ENCODE assay signal across 22 cellular contexts in genomic region chr7:151461942-151462230, GRCh38. TPM values are rescaled to one million over a fixed set of nuclear protein-coding genes. Genes with fewer than 3 reads are reported as not detected.
A peak's percentile ranks its signal among the peaks of the same experiment; 100 is the strongest.
DNase-seq lines count a peak whose midpoint lies in the region; ATAC-seq and TF ChIP-seq lines count a peak whose summit lies in the region.
"Had no signal": no experiment of that assay in that cellular context is flagged by ENCODE, and none has a peak within 500 bp of the region (broad histone marks: within the 10 kb centered on the region; RNA-seq: fewer than 3 reads in every experiment).

No MANE protein-coding gene starts in this region.

- H3K4me3 Mint-ChIP-seq in endodermal cell: no peak overlapping the region
- no peak overlapping the region for H3K4me3 Mint-ChIP-seq in activated naive CD8-positive, alpha-beta T cell treated with anti-CD3 and anti-CD28 coated beads for 36 hours
- no peak overlapping the region for H3K4me3 Mint-ChIP-seq in activated CD8-positive, alpha-beta memory T cell treated with anti-CD3 and anti-CD28 coated beads, Interleukin-2, amount 10 ng/mL, durations not matched to agents 7 days and 5 days
- H3K4me3 Mint-ChIP-seq: activated naive CD8-positive, alpha-beta T cell; natural killer cell; stimulated activated naive CD8-positive, alpha-beta T cell treated with anti-CD3 and anti-CD28 coated beads, Interleukin-15, Interleukin-2, amounts not matched to agents 100 ng/mL and 50 ng/mL, for 24 hours; T-helper 2 cell treated with Interferon-gamma antibody and Interleukin-4, amounts not matched to agents 5 μg/mL and 100 μg/mL, for 36 hours had no signal

- H3K27me3 Mint-ChIP-seq in endodermal cell (ENCODE audit: insufficient read depth): no peaks in the 10 kb centered on the region
- peaks cover 16% of the 10 kb centered on the region for H3K27me3 Mint-ChIP-seq in activated naive CD8-positive, alpha-beta T cell treated with anti-CD3 and anti-CD28 coated beads for 36 hours
- H3K27me3 Mint-ChIP-seq in activated CD8-positive, alpha-beta memory T cell treated with anti-CD3 and anti-CD28 coated beads, Interleukin-2, amount 10 ng/mL, durations not matched to agents 7 days and 5 days: peaks cover 16% of the 10 kb centered on the region

- H3K4me3 ChIP-seq in endodermal cell (ENCODE audit: low read length): no peak overlapping the region
- no peak overlapping the region for H3K4me3 ChIP-seq in stomach smooth muscle (ENCODE audit: low read length in 2 of 2)
- H3K4me3 ChIP-seq: K562 had no signal

- H3K36me3 ChIP-seq in endodermal cell (ENCODE audit: control insufficient read depth, insufficient read depth, low read length): peaks cover 35% of the 10 kb centered on the region
- H3K36me3 ChIP-seq in stomach smooth muscle (ENCODE audit: control insufficient read depth in 2 of 2, insufficient read depth in 2 of 2, low read length in 2 of 2): peaks cover 15 to 19% of the 10 kb centered on the region in 2 donors

- H3K27me3 ChIP-seq in endodermal cell (ENCODE audit: control insufficient read depth, insufficient read depth, low read length, poor library complexity, severe bottlenecking) (no peaks in the 10 kb centered on the region), stomach smooth muscle (ENCODE audit: control insufficient read depth in 1 of 2, insufficient read depth in 2 of 2, low read length in 2 of 2) (no peaks in the 10 kb centered on the region)
- H3K27me3 ChIP-seq: BLaER1, brain microvascular endothelial cell had no signal

- no peak for TF ChIP-seq CTCF in endodermal cell (conservative IDR thresholded peaks at IDR 0.05)

- no peak overlapping the region for H3K27ac Mint-ChIP-seq in endodermal cell
- no peak overlapping the region for H3K27ac Mint-ChIP-seq in activated naive CD8-positive, alpha-beta T cell treated with anti-CD3 and anti-CD28 coated beads for 36 hours
- H3K27ac Mint-ChIP-seq in activated CD8-positive, alpha-beta memory T cell treated with anti-CD3 and anti-CD28 coated beads, Interleukin-2, amount 10 ng/mL, durations not matched to agents 7 days and 5 days: no peak overlapping the region
- H3K27ac Mint-ChIP-seq: activated naive CD8-positive, alpha-beta T cell; natural killer cell; stimulated activated naive CD8-positive, alpha-beta T cell treated with anti-CD3 and anti-CD28 coated beads, Interleukin-15, Interleukin-2, amounts not matched to agents 100 ng/mL and 50 ng/mL, for 24 hours; T-helper 2 cell treated with Interferon-gamma antibody and Interleukin-4, amounts not matched to agents 5 μg/mL and 100 μg/mL, for 36 hours had no signal

- H3K9ac ChIP-seq in endodermal cell (ENCODE audit: extremely low read depth, low read length, poor library complexity, severe bottlenecking) (no peak overlapping the region), stomach smooth muscle (ENCODE audit: low read length in 2 of 2) (no peak overlapping the region)
- H3K9ac ChIP-seq: BLaER1, parathyroid adenoma had no signal

- DNase-seq in NCI-H748 (lab: John Stamatoyannopoulos, UW; ENCODE audit: unreplicated experiment): peak; percentile 64
- DNase-seq in NCI-H748 treated with DMSO at 0.1 percent for 48 hours (lab: John Stamatoyannopoulos, UW): no peak
- DNase-seq in NCI-H774 (lab: John Stamatoyannopoulos, UW): peak; percentile 21
- DNase-seq in endodermal cell: peak; percentile 38
- no peak for DNase-seq in activated naive CD8-positive, alpha-beta T cell treated with anti-CD3 and anti-CD28 coated beads for 36 hours
- no peak for DNase-seq in activated CD8-positive, alpha-beta memory T cell treated with anti-CD3 and anti-CD28 coated beads, Interleukin-2, amount 10 ng/mL, durations not matched to agents 7 days and 5 days
- DNase-seq: activated CD4-positive, CD25-positive, alpha-beta regulatory T cell; brain microvascular endothelial cell; dermis blood vessel endothelial cell; natural killer cell had no signal

- WGBS in endodermal cell (ENCODE audit: insufficient coverage in 1 of 2, insufficient read length in 1 of 2), 2 experiments: 91% methylated on average over 4 of the region's 4 CpGs

- H3K9me3 Mint-ChIP-seq in endodermal cell: peaks cover 29% of the 10 kb centered on the region
- H3K9me3 Mint-ChIP-seq in activated naive CD8-positive, alpha-beta T cell treated with anti-CD3 and anti-CD28 coated beads for 36 hours: peaks cover 28% of the 10 kb centered on the region
- H3K9me3 Mint-ChIP-seq in activated CD8-positive, alpha-beta memory T cell treated with anti-CD3 and anti-CD28 coated beads, Interleukin-2, amount 10 ng/mL, durations not matched to agents 7 days and 5 days (ENCODE audit: low read depth): peaks cover 16% of the 10 kb centered on the region

- H3K9me3 ChIP-seq in endodermal cell (ENCODE audit: control insufficient read depth, low read length) (peaks cover 31% of the 10 kb centered on the region), stomach smooth muscle (ENCODE audit: control insufficient read depth in 2 of 2, low read length in 2 of 2) (no peaks in the 10 kb centered on the region)

- peaks cover 45% of the 10 kb centered on the region for H3K36me3 Mint-ChIP-seq in endodermal cell (ENCODE audit: low read depth)
- peaks cover 40% of the 10 kb centered on the region for H3K36me3 Mint-ChIP-seq in activated naive CD8-positive, alpha-beta T cell treated with anti-CD3 and anti-CD28 coated beads for 36 hours
- H3K36me3 Mint-ChIP-seq in activated CD8-positive, alpha-beta memory T cell treated with anti-CD3 and anti-CD28 coated beads, Interleukin-2, amount 10 ng/mL, durations not matched to agents 7 days and 5 days: peaks cover 46% of the 10 kb centered on the region

- CTCF ChIA-PET in activated CD8-positive, alpha-beta memory T cell treated with anti-CD3 and anti-CD28 coated beads, Interleukin-2, amount 10 ng/mL, durations not matched to agents 7 days and 5 days (lab: Charles Lee): no interaction called here

- no peak for ATAC-seq in GM18505 (IDR thresholded peaks at IDR 0.05; ENCODE audit: unreplicated experiment)
- no peak for ATAC-seq in activated CD8-positive, alpha-beta memory T cell treated with anti-CD3 and anti-CD28 coated beads, Interleukin-2, amount 10 ng/mL, durations not matched to agents 7 days and 5 days
- ATAC-seq: K562, natural killer cell had no signal

- H3K27ac ChIP-seq in endodermal cell (ENCODE audit: low read depth, low read length) (no peak overlapping the region), stomach smooth muscle (ENCODE audit: low read length) (peak overlapping the region; percentile 99)
- H3K27ac ChIP-seq: BLaER1, brain microvascular endothelial cell, HL-60, parathyroid adenoma had no signal

- peaks cover 21% of the 10 kb centered on the region for H3K4me1 Mint-ChIP-seq in endodermal cell
- H3K4me1 Mint-ChIP-seq in activated naive CD8-positive, alpha-beta T cell treated with anti-CD3 and anti-CD28 coated beads for 36 hours: peaks cover 2% of the 10 kb centered on the region
- peaks cover 6% of the 10 kb centered on the region for H3K4me1 Mint-ChIP-seq in activated CD8-positive, alpha-beta memory T cell treated with anti-CD3 and anti-CD28 coated beads, Interleukin-2, amount 10 ng/mL, durations not matched to agents 7 days and 5 days

- H3K4me1 ChIP-seq in endodermal cell (ENCODE audit: control insufficient read depth, insufficient read depth, low read length): peaks cover 10% of the 10 kb centered on the region
- H3K4me1 ChIP-seq in stomach smooth muscle (ENCODE audit: control insufficient read depth, insufficient read depth, low read length): peaks cover 33% of the 10 kb centered on the region

- no peak for TF ChIP-seq POLR2A in GM18505 (IDR thresholded peaks at IDR 0.05; ENCODE audit: borderline replicate concordance, extremely low read depth, insufficient read depth, insufficient read length)

RNA-seq across cellular contexts. Expression of gene CRYGN, which starts 21.9 kb away (rescaled TPM):
- total RNA-seq in endodermal cell: 1 to 10 TPM; 2.3 to 4.4 TPM
- 0.61 TPM for polyA plus RNA-seq in endodermal cell (2013, experiment 1 of 2)
- polyA plus RNA-seq in endodermal cell (2013, experiment 2 of 2): not detected
- total RNA-seq in activated naive CD8-positive, alpha-beta T cell treated with anti-CD3 and anti-CD28 coated beads for 36 hours: under 1 TPM; 0.12 to 0.74 TPM
- total RNA-seq in activated CD8-positive, alpha-beta memory T cell treated with anti-CD3 and anti-CD28 coated beads, Interleukin-2, amount 10 ng/mL, durations not matched to agents 7 days and 5 days: not detected
- total RNA-seq: dermis blood vessel endothelial cell, epithelial cell of proximal tubule, K562, natural killer cell, SK-MEL-5, skeletal muscle tissue had no signal
- polyA plus RNA-seq: K562 had no signal

RNA-seq across cellular contexts. Expression of gene WDR86, which starts 52.0 kb away (rescaled TPM):
- total RNA-seq in endodermal cell: 10 to 100 TPM; 83.3 to 94.2 TPM
- 19.3 TPM for polyA plus RNA-seq in endodermal cell (2013, experiment 1 of 2)
- 21.2 TPM for polyA plus RNA-seq in endodermal cell (2013, experiment 2 of 2)
- not detected for total RNA-seq in activated naive CD8-positive, alpha-beta T cell treated with anti-CD3 and anti-CD28 coated beads for 36 hours
- under 1 TPM in 1 of 2 experiments, not detected in 1; 0.29 TPM for total RNA-seq in activated CD8-positive, alpha-beta memory T cell treated with anti-CD3 and anti-CD28 coated beads, Interleukin-2, amount 10 ng/mL, durations not matched to agents 7 days and 5 days
- total RNA-seq: dermis blood vessel endothelial cell, K562, SK-MEL-5 had no signal

RNA-seq across cellular contexts. Expression of gene RHEB, which starts 57.8 kb away (rescaled TPM):
- 100 to 1,000 TPM; 108 to 113 TPM for total RNA-seq in endodermal cell
- 119 TPM for polyA plus RNA-seq in endodermal cell (2013, experiment 1 of 2)
- 115 TPM for polyA plus RNA-seq in endodermal cell (2013, experiment 2 of 2)
- 10 to 100 TPM; 42.0 to 46.8 TPM for total RNA-seq in activated naive CD8-positive, alpha-beta T cell treated with anti-CD3 and anti-CD28 coated beads for 36 hours
- 10 to 100 TPM; 66.2 to 73.0 TPM for total RNA-seq in activated CD8-positive, alpha-beta memory T cell treated with anti-CD3 and anti-CD28 coated beads, Interleukin-2, amount 10 ng/mL, durations not matched to agents 7 days and 5 days

Comparison
In these comparisons a context has a peak if more than half of its experiments do, and no peak if none do; other contexts are left out.
1. DNase-seq: peak in NCI-H748 (single experiment), NCI-H774 (single experiment) and endodermal cell (single experiment); none in NCI-H748 treated with DMSO at 0.1 percent for 48 hours (single experiment), activated naive CD8-positive, alpha-beta T cell treated with anti-CD3 and anti-CD28 coated beads for 36 hours (single experiment) and activated CD8-positive, alpha-beta memory T cell treated with anti-CD3 and anti-CD28 coated beads, Interleukin-2, amount 10 ng/mL, durations not matched to agents 7 days and 5 days (single experiment).
2. RNA of gene WDR86, which starts 52.0 kb away (total RNA-seq): 83.3 to 94.2 TPM in endodermal cell; 0.29 TPM in activated CD8-positive, alpha-beta memory T cell treated with anti-CD3 and anti-CD28 coated beads, Interleukin-2, amount 10 ng/mL, durations not matched to agents 7 days and 5 days and not detected in activated naive CD8-positive, alpha-beta T cell treated with anti-CD3 and anti-CD28 coated beads for 36 hours; every median in the first group is over 10 times any median in the second.